Comparison of ENCODE assay signal across 14 cellular contexts in the genomic region with DNA sequence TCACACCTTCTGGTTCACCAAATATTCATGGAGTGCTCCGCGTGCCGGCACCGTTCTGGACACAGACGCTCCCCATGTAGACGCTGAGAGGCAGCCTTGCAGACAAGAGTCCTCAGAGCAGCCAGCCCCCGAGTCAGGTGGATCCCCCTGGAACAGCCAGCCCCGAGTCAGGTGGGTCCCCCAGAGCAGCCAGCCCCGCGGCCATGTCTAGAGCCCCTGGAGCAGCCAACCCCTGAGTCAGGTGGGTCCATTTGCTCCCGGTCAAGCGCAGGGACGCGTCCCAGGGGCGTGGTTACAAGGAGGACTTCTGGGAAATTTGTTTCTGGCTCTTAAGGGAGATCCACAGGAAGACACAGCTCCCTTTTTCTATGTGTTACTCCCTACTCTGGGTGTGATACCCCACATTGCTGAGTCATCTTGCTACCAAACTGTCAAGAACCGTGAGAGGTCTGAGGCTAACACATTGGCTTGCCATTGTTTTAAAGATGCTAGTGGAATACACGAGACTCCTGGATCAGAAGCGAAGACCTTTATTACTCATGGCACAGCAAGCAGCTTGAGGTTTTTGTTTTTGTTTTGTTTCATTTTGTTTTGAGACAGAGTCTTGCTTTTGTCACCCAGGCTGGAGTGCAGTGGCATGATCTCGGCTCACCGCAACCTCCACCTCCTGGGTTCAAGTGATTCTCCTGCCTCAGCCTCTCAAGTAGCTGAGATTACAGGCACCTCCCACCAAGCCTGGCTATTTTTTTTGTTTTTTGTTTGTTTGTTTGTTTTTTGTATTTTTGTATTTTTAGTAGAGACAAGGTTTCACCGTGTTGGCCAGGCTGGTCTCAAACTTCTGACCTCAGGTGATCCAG. TPM values are rescaled to one million over a fixed set of nuclear protein-coding genes. Genes with fewer than 3 reads are reported as not detected.
DNase-seq lines count a peak whose midpoint lies in the region; ATAC-seq, FAIRE-seq and TF ChIP-seq lines count a peak whose summit lies in the region.
"Had no signal": no experiment of that assay in that cellular context is flagged by ENCODE, and none has a peak within 500 bp of the region (broad histone marks: within the 10 kb centered on the region; RNA-seq: fewer than 3 reads in every experiment).

No MANE protein-coding gene starts in this region.

- FAIRE-seq in GM12892 (lab: Jason Lieb, UNC) = peak; percentile 21

- no peaks in the 10 kb centered on the region for H3K4me1 ChIP-seq in right cardiac atrium (ENCODE audit: control insufficient read depth, insufficient read depth, low read length)
- H3K4me1 ChIP-seq: upper lobe of left lung had no signal

- no peak for ATAC-seq in right cardiac atrium

- no peak for TF ChIP-seq POLR2A in GM12892 (IDR thresholded peaks at IDR 0.05; ENCODE audit: low read depth, low read length)

- DNase-seq in DMS53 (lab: John Stamatoyannopoulos, UW) (peak; percentile 38), DMS53 treated with DMSO at 0.1 percent for 48 hours (lab: John Stamatoyannopoulos, UW; ENCODE audit: unreplicated experiment) (no peak), GM12892 (ENCODE audit: insufficient read length) (no peak), NCI-H748 (lab: John Stamatoyannopoulos, UW; ENCODE audit: unreplicated experiment) (peak; percentile 51), right cardiac atrium (peak; percentile 7 to 22 (median 9)), NCI-H2196 treated with DMSO at 0.1 percent for 48 hours (lab: John Stamatoyannopoulos, UW; ENCODE audit: unreplicated experiment) (no peak), NCI-H510A treated with DMSO at 0.1 percent for 48 hours (lab: John Stamatoyannopoulos, UW) (no peak), NCI-H2029 treated with DMSO at 0.1 percent for 48 hours (lab: John Stamatoyannopoulos, UW) (no peak)
- DNase-seq: 8988T, mammary epithelial cell, NCI-H774 had no signal

- H3K4me3 ChIP-seq in right cardiac atrium (ENCODE audit: low read length) = no peak overlapping the region
- H3K4me3 ChIP-seq: upper lobe of left lung had no signal

- no peaks in the 10 kb centered on the region for H3K9me3 ChIP-seq in right cardiac atrium (ENCODE audit: control insufficient read depth, low read length)

- intact Hi-C loops in right cardiac atrium (cut with DNase I) = no loop called here

- H3K27me3 ChIP-seq in right cardiac atrium (ENCODE audit: control insufficient read depth, insufficient read depth) = no peaks in the 10 kb centered on the region
- H3K27me3 ChIP-seq: upper lobe of left lung had no signal

- H3K27ac ChIP-seq in right cardiac atrium (ENCODE audit: low read length) = no peak overlapping the region
- H3K27ac ChIP-seq: upper lobe of left lung had no signal

- 78% methylated on average over 21 of the region's 21 CpGs for WGBS in right cardiac atrium

RNA-seq across cellular contexts. Expression of a gene that starts 43.3 kb away (rescaled TPM):
- 5.5 TPM for polyA plus RNA-seq in GM12892 (2012; ENCODE audit: missing spikeins)
- total RNA-seq in right cardiac atrium = 1 to 10 TPM; 5.6 to 8.5 (median 6.9) TPM
- polyA plus RNA-seq in right cardiac atrium = 7.3 TPM
- total RNA-seq: dermis microvascular lymphatic vessel endothelial cell, LHCN-M2 had no signal

Comparison
In these comparisons a context has a peak if more than half of its experiments do, and no peak if none do; other contexts are left out.
1. DNase-seq: peak in DMS53 (single experiment), NCI-H748 (single experiment) and right cardiac atrium (3 of 3); none in DMS53 treated with DMSO at 0.1 percent for 48 hours (single experiment), GM12892 (single experiment), NCI-H2196 treated with DMSO at 0.1 percent for 48 hours (single experiment), NCI-H510A treated with DMSO at 0.1 percent for 48 hours (single experiment) and NCI-H2029 treated with DMSO at 0.1 percent for 48 hours (single experiment).